Comparison of ENCODE assay signal across 1 cellular context in the genomic region with DNA sequence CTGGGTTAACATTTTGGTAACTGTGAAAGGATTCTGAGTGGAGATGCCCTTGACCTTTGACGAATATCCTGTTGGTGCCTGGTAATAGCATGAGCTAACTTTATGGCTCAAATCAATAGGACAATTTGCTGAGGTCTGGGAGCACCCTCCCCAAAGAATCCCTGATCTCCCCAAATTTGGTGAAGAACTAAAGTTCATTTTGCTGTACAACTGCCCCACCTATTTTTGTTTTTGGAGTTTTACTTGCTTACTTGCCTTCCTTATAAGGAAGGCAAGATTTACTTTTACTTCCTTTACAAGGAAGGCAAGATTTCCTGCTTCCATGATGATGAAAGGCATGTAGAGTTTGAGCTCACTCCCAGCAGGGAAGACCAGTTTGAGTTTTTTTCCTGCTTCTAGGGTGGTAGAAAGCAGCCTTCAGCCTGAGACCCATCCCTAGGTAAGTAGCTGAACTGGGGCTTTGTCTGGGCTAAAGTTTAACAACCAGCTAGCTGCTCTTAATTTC.
TF ChIP-seq lines count a peak whose summit lies in the region.

No MANE protein-coding gene starts in this region.

TF ChIP-seq in WTC11, 78 proteins besides CTCF, POLR2A, EP300 and RAD21 (continued from another document):
- TF ChIP-seq SP1 (CRISPR knock-in tag; conservative IDR thresholded peaks at IDR 0.05) (no peak), EMX1 (CRISPR knock-in tag; IDR thresholded peaks at IDR 0.05) (no peak), ZNF396 (CRISPR knock-in tag; IDR thresholded peaks at IDR 0.05; ENCODE audit: borderline replicate concordance) (no peak), SMAD4 (CRISPR knock-in tag; IDR thresholded peaks at IDR 0.05) (no peak), NFATC4 (CRISPR knock-in tag; IDR thresholded peaks at IDR 0.05) (no peak), ZNF138 (CRISPR knock-in tag; conservative IDR thresholded peaks at IDR 0.05) (no peak), NR3C1 (CRISPR knock-in tag; conservative IDR thresholded peaks at IDR 0.05; ENCODE audit: low read depth) (no peak)
- TF ChIP-seq, protein P1, sequence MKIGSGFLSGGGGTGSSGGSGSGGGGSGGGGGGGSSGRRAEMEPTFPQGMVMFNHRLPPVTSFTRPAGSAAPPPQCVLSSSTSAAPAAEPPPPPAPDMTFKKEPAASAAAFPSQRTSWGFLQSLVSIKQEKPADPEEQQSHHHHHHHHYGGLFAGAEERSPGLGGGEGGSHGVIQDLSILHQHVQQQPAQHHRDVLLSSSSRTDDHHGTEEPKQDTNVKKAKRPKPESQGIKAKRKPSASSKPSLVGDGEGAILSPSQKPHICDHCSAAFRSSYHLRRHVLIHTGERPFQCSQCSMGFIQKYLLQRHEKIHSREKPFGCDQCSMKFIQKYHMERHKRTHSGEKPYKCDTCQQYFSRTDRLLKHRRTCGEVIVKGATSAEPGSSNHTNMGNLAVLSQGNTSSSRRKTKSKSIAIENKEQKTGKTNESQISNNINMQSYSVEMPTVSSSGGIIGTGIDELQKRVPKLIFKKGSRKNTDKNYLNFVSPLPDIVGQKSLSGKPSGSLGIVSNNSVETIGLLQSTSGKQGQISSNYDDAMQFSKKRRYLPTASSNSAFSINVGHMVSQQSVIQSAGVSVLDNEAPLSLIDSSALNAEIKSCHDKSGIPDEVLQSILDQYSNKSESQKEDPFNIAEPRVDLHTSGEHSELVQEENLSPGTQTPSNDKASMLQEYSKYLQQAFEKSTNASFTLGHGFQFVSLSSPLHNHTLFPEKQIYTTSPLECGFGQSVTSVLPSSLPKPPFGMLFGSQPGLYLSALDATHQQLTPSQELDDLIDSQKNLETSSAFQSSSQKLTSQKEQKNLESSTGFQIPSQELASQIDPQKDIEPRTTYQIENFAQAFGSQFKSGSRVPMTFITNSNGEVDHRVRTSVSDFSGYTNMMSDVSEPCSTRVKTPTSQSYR (CRISPR knock-in tag; IDR thresholded peaks at IDR 0.05): no peak
- TF ChIP-seq, protein P2, sequence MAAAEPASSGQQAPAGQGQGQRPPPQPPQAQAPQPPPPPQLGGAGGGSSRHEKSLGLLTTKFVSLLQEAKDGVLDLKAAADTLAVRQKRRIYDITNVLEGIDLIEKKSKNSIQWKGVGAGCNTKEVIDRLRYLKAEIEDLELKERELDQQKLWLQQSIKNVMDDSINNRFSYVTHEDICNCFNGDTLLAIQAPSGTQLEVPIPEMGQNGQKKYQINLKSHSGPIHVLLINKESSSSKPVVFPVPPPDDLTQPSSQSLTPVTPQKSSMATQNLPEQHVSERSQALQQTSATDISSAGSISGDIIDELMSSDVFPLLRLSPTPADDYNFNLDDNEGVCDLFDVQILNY (CRISPR knock-in tag; IDR thresholded peaks at IDR 0.05): no peak
- TF ChIP-seq, protein P3, sequence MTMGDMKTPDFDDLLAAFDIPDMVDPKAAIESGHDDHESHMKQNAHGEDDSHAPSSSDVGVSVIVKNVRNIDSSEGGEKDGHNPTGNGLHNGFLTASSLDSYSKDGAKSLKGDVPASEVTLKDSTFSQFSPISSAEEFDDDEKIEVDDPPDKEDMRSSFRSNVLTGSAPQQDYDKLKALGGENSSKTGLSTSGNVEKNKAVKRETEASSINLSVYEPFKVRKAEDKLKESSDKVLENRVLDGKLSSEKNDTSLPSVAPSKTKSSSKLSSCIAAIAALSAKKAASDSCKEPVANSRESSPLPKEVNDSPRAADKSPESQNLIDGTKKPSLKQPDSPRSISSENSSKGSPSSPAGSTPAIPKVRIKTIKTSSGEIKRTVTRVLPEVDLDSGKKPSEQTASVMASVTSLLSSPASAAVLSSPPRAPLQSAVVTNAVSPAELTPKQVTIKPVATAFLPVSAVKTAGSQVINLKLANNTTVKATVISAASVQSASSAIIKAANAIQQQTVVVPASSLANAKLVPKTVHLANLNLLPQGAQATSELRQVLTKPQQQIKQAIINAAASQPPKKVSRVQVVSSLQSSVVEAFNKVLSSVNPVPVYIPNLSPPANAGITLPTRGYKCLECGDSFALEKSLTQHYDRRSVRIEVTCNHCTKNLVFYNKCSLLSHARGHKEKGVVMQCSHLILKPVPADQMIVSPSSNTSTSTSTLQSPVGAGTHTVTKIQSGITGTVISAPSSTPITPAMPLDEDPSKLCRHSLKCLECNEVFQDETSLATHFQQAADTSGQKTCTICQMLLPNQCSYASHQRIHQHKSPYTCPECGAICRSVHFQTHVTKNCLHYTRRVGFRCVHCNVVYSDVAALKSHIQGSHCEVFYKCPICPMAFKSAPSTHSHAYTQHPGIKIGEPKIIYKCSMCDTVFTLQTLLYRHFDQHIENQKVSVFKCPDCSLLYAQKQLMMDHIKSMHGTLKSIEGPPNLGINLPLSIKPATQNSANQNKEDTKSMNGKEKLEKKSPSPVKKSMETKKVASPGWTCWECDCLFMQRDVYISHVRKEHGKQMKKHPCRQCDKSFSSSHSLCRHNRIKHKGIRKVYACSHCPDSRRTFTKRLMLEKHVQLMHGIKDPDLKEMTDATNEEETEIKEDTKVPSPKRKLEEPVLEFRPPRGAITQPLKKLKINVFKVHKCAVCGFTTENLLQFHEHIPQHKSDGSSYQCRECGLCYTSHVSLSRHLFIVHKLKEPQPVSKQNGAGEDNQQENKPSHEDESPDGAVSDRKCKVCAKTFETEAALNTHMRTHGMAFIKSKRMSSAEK (CRISPR knock-in tag; IDR thresholded peaks at IDR 0.05; ENCODE audit: borderline replicate concordance): no peak
- TF ChIP-seq, protein P4, sequence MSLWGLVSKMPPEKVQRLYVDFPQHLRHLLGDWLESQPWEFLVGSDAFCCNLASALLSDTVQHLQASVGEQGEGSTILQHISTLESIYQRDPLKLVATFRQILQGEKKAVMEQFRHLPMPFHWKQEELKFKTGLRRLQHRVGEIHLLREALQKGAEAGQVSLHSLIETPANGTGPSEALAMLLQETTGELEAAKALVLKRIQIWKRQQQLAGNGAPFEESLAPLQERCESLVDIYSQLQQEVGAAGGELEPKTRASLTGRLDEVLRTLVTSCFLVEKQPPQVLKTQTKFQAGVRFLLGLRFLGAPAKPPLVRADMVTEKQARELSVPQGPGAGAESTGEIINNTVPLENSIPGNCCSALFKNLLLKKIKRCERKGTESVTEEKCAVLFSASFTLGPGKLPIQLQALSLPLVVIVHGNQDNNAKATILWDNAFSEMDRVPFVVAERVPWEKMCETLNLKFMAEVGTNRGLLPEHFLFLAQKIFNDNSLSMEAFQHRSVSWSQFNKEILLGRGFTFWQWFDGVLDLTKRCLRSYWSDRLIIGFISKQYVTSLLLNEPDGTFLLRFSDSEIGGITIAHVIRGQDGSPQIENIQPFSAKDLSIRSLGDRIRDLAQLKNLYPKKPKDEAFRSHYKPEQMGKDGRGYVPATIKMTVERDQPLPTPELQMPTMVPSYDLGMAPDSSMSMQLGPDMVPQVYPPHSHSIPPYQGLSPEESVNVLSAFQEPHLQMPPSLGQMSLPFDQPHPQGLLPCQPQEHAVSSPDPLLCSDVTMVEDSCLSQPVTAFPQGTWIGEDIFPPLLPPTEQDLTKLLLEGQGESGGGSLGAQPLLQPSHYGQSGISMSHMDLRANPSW (CRISPR knock-in tag; conservative IDR thresholded peaks at IDR 0.05; ENCODE audit: low read depth): no peak
- TF ChIP-seq, protein P5, sequence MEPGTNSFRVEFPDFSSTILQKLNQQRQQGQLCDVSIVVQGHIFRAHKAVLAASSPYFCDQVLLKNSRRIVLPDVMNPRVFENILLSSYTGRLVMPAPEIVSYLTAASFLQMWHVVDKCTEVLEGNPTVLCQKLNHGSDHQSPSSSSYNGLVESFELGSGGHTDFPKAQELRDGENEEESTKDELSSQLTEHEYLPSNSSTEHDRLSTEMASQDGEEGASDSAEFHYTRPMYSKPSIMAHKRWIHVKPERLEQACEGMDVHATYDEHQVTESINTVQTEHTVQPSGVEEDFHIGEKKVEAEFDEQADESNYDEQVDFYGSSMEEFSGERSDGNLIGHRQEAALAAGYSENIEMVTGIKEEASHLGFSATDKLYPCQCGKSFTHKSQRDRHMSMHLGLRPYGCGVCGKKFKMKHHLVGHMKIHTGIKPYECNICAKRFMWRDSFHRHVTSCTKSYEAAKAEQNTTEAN (CRISPR knock-in tag; IDR thresholded peaks at IDR 0.05): no peak
- TF ChIP-seq, protein P6, sequence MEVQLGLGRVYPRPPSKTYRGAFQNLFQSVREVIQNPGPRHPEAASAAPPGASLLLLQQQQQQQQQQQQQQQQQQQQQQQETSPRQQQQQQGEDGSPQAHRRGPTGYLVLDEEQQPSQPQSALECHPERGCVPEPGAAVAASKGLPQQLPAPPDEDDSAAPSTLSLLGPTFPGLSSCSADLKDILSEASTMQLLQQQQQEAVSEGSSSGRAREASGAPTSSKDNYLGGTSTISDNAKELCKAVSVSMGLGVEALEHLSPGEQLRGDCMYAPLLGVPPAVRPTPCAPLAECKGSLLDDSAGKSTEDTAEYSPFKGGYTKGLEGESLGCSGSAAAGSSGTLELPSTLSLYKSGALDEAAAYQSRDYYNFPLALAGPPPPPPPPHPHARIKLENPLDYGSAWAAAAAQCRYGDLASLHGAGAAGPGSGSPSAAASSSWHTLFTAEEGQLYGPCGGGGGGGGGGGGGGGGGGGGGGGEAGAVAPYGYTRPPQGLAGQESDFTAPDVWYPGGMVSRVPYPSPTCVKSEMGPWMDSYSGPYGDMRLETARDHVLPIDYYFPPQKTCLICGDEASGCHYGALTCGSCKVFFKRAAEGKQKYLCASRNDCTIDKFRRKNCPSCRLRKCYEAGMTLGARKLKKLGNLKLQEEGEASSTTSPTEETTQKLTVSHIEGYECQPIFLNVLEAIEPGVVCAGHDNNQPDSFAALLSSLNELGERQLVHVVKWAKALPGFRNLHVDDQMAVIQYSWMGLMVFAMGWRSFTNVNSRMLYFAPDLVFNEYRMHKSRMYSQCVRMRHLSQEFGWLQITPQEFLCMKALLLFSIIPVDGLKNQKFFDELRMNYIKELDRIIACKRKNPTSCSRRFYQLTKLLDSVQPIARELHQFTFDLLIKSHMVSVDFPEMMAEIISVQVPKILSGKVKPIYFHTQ (CRISPR knock-in tag; IDR thresholded peaks at IDR 0.05): no peak
- TF ChIP-seq, protein P7, sequence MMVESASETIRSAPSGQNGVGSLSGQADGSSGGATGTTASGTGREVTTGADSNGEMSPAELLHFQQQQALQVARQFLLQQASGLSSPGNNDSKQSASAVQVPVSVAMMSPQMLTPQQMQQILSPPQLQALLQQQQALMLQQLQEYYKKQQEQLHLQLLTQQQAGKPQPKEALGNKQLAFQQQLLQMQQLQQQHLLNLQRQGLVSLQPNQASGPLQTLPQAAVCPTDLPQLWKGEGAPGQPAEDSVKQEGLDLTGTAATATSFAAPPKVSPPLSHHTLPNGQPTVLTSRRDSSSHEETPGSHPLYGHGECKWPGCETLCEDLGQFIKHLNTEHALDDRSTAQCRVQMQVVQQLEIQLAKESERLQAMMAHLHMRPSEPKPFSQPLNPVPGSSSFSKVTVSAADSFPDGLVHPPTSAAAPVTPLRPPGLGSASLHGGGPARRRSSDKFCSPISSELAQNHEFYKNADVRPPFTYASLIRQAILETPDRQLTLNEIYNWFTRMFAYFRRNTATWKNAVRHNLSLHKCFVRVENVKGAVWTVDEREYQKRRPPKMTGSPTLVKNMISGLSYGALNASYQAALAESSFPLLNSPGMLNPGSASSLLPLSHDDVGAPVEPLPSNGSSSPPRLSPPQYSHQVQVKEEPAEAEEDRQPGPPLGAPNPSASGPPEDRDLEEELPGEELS (CRISPR knock-in tag; IDR thresholded peaks at IDR 0.05): no peak
TF ChIP-seq in WTC11: peak in this region for 0.
